1 cellular context compared by ENCODE assay signal in genomic region chr9:126669108-126669507, GRCh38.
TF ChIP-seq lines count a peak whose summit lies in the region.

No MANE protein-coding gene starts in this region.

TF ChIP-seq in H1, 55 proteins besides CTCF, POLR2A, EP300 and RAD21:
- TF ChIP-seq ZNF274 (IDR thresholded peaks at IDR 0.05; ENCODE audit: borderline replicate concordance, extremely low read depth, low read length) (no peak), EZH2 (IDR thresholded peaks at IDR 0.05; ENCODE audit: low read depth, low read length, severe bottlenecking) (no peak), BCL11A (IDR thresholded peaks at IDR 0.05; ENCODE audit: low read depth in 2 of 2, low read length in 2 of 2) (no peak), POLR2AphosphoS5 (IDR thresholded peaks at IDR 0.05; ENCODE audit: low read depth, low read length) (no peak), SRF (IDR thresholded peaks at IDR 0.05; ENCODE audit: low read depth, low read length) (no peak), MAFK (IDR thresholded peaks at IDR 0.05; ENCODE audit: low read depth, low read length) (no peak), TAF1 (IDR thresholded peaks at IDR 0.05; ENCODE audit: low read depth, low read length) (no peak), CHD2 (IDR thresholded peaks at IDR 0.05; ENCODE audit: low read length) (no peak), NANOG (IDR thresholded peaks at IDR 0.05; ENCODE audit: insufficient read depth, low read depth, low read length, poor library complexity, severe bottlenecking) (no peak), CBX8 (IDR thresholded peaks at IDR 0.05; ENCODE audit: borderline replicate concordance, low read depth, low read length) (no peak)
- TF ChIP-seq, protein P1, sequence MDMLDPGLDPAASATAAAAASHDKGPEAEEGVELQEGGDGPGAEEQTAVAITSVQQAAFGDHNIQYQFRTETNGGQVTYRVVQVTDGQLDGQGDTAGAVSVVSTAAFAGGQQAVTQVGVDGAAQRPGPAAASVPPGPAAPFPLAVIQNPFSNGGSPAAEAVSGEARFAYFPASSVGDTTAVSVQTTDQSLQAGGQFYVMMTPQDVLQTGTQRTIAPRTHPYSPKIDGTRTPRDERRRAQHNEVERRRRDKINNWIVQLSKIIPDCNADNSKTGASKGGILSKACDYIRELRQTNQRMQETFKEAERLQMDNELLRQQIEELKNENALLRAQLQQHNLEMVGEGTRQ (IDR thresholded peaks at IDR 0.05; ENCODE audit: low read length): no peak
